ENCODE assay signal across 1 cellular context in the genomic region with DNA sequence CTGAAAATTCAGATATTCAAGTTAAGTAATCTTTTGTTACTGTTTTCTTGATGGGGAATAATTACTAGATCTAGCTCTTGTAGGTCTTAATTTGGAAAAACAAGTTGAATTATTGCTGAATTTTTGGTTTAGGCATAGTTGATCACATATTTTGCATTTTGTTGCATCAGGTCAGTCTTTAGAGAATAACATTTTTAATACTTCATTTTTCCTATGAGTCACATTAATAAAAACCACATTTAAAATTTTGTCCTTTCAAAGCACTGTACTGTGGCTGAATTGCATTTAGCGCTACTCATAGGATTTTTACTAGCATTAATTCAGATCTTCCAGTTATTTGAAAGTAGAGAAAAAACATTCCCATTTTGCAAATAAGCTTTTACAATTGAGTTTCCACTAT.
TF ChIP-seq lines count a peak whose summit lies in the region.

No MANE protein-coding gene starts in this region.

TF ChIP-seq in GM23338, 12 proteins besides CTCF, POLR2A, EP300 and RAD21 (continued from another document):
- TF ChIP-seq EZH2phosphoT487 (IDR thresholded peaks at IDR 0.05; ENCODE audit: unreplicated experiment) (no peak), STAT1 (IDR thresholded peaks at IDR 0.05; ENCODE audit: unreplicated experiment) (no peak), JUNB (IDR thresholded peaks at IDR 0.05; ENCODE audit: unreplicated experiment) (no peak), ZNF114 (CRISPR knock-in tag; IDR thresholded peaks at IDR 0.05) (no peak), NANOG (IDR thresholded peaks at IDR 0.05; ENCODE audit: borderline replicate concordance) (no peak), ZNF331 (CRISPR knock-in tag; IDR thresholded peaks at IDR 0.05; ENCODE audit: low read depth) (no peak), CREB1 (CRISPR knock-in tag; IDR thresholded peaks at IDR 0.05; ENCODE audit: low read depth) (no peak)
- TF ChIP-seq, protein P1, sequence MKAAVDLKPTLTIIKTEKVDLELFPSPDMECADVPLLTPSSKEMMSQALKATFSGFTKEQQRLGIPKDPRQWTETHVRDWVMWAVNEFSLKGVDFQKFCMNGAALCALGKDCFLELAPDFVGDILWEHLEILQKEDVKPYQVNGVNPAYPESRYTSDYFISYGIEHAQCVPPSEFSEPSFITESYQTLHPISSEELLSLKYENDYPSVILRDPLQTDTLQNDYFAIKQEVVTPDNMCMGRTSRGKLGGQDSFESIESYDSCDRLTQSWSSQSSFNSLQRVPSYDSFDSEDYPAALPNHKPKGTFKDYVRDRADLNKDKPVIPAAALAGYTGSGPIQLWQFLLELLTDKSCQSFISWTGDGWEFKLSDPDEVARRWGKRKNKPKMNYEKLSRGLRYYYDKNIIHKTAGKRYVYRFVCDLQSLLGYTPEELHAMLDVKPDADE (IDR thresholded peaks at IDR 0.05), result no peak
- TF ChIP-seq, protein P2, sequence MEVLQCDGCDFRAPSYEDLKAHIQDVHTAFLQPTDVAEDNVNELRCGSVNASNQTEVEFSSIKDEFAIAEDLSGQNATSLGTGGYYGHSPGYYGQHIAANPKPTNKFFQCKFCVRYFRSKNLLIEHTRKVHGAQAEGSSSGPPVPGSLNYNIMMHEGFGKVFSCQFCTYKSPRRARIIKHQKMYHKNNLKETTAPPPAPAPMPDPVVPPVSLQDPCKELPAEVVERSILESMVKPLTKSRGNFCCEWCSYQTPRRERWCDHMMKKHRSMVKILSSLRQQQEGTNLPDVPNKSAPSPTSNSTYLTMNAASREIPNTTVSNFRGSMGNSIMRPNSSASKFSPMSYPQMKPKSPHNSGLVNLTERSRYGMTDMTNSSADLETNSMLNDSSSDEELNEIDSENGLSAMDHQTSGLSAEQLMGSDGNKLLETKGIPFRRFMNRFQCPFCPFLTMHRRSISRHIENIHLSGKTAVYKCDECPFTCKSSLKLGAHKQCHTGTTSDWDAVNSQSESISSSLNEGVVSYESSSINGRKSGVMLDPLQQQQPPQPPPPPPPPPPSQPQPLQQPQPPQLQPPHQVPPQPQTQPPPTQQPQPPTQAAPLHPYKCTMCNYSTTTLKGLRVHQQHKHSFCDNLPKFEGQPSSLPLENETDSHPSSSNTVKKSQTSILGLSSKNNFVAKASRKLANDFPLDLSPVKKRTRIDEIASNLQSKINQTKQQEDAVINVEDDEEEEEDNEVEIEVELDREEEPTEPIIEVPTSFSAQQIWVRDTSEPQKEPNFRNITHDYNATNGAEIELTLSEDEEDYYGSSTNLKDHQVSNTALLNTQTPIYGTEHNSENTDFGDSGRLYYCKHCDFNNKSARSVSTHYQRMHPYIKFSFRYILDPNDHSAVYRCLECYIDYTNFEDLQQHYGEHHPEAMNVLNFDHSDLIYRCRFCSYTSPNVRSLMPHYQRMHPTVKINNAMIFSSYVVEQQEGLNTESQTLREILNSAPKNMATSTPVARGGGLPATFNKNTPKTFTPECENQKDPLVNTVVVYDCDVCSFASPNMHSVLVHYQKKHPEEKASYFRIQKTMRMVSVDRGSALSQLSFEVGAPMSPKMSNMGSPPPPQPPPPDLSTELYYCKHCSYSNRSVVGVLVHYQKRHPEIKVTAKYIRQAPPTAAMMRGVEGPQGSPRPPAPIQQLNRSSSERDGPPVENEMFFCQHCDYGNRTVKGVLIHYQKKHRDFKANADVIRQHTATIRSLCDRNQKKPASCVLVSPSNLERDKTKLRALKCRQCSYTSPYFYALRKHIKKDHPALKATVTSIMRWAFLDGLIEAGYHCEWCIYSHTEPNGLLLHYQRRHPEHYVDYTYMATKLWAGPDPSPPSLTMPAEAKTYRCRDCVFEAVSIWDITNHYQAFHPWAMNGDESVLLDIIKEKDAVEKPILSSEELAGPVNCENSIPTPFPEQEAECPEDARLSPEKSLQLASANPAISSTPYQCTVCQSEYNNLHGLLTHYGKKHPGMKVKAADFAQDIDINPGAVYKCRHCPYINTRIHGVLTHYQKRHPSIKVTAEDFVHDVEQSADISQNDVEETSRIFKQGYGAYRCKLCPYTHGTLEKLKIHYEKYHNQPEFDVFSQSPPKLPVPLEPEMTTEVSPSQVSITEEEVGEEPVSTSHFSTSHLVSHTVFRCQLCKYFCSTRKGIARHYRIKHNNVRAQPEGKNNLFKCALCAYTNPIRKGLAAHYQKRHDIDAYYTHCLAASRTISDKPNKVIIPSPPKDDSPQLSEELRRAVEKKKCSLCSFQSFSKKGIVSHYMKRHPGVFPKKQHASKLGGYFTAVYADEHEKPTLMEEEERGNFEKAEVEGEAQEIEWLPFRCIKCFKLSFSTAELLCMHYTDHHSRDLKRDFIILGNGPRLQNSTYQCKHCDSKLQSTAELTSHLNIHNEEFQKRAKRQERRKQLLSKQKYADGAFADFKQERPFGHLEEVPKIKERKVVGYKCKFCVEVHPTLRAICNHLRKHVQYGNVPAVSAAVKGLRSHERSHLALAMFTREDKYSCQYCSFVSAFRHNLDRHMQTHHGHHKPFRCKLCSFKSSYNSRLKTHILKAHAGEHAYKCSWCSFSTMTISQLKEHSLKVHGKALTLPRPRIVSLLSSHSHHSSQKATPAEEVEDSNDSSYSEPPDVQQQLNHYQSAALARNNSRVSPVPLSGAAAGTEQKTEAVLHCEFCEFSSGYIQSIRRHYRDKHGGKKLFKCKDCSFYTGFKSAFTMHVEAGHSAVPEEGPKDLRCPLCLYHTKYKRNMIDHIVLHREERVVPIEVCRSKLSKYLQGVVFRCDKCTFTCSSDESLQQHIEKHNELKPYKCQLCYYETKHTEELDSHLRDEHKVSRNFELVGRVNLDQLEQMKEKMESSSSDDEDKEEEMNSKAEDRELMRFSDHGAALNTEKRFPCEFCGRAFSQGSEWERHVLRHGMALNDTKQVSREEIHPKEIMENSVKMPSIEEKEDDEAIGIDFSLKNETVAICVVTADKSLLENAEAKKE (CRISPR knock-in tag; IDR thresholded peaks at IDR 0.05), result no peak
